ENCODE assay signal across 22 cellular contexts in the genomic region with DNA sequence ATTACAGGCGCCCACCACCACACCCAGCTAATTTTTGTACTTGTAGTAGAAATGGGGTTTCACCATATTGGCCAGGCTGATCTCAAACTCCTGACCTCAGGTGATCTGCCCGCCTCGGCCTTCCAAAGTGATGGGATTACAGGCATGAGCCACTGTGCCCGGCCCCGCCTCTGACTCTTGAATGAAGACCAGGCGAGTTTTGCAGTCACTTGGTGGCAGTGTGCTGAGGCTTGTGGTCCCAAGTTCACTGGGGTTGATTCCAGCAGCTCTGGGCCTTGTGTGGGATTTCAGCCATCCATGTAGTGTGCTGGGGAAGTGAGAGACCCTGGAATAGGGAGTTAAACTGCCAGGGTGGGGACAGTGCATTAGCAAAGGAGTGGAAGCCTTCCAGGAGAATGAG. TPM values are rescaled to one million over a fixed set of nuclear protein-coding genes. Genes with fewer than 3 reads are reported as not detected.
DNase-seq lines count a peak whose midpoint lies in the region; ATAC-seq and TF ChIP-seq lines count a peak whose summit lies in the region.
"Had no signal": no experiment of that assay in that cellular context is flagged by ENCODE, and none has a peak within 500 bp of the region (broad histone marks: within the 10 kb centered on the region; RNA-seq: fewer than 3 reads in every experiment).

No MANE protein-coding gene starts in this region.

- TF ChIP-seq CTCF in psoas muscle (IDR thresholded peaks at IDR 0.05), result no peak

- WGBS in psoas muscle, 3 donors, result 42 to 70% (median 47%) methylated on average over 6 of the region's 6 CpGs

- DNase-seq in activated CD8-positive, alpha-beta memory T cell treated with anti-CD3 and anti-CD28 coated beads, Interleukin-2, amount 10 ng/mL, durations not matched to agents 7 days and 5 days, result no peak
- DNase-seq in activated CD8-positive, alpha-beta memory T cell treated with anti-CD3 and anti-CD28 coated beads for 24 hours, result no peak
- DNase-seq in T-helper 17 cell, result no peak
- no peak for DNase-seq in effector memory CD8-positive, alpha-beta T cell
- no peak for DNase-seq in psoas muscle
- no peak for DNase-seq in NCI-H345 treated with DMSO at 0.1 percent for 48 hours (lab: John Stamatoyannopoulos, UW; ENCODE audit: unreplicated experiment)
- DNase-seq in SHP77 treated with DMSO at 0.1 percent for 48 hours (lab: John Stamatoyannopoulos, UW), result no peak
- DNase-seq: activated CD4-positive, CD25-positive, alpha-beta regulatory T cell treated with anti-CD3 and anti-CD28 coated beads, Interleukin-2, amount 50 U/mL, for 72 hours; hippocampal formation; left colon; mesenchymal stem cell; NCI-H1048; NCI-H1694; NCI-H524; nucleus accumbens; Peyer's patch; SJCRH30; stimulated activated naive CD8-positive, alpha-beta T cell treated with anti-CD3 and anti-CD28 coated beads, Interleukin-15, Interleukin-2, amounts not matched to agents 100 U/mL and 50 U/mL, for 24 hours had no signal

- peaks cover 5% of the 10 kb centered on the region for H3K4me1 ChIP-seq in psoas muscle
- H3K4me1 ChIP-seq: Peyer's patch had no signal

- no peak overlapping the region for H3K4me3 Mint-ChIP-seq in activated CD8-positive, alpha-beta memory T cell treated with anti-CD3 and anti-CD28 coated beads, Interleukin-2, amount 10 ng/mL, durations not matched to agents 7 days and 5 days
- H3K4me3 Mint-ChIP-seq in T-helper 17 cell, result no peak overlapping the region
- no peak overlapping the region for H3K4me3 Mint-ChIP-seq in effector memory CD8-positive, alpha-beta T cell
- H3K4me3 Mint-ChIP-seq: B cell, IgD-negative memory B cell had no signal

- intact Hi-C loops in psoas muscle (cut with DNase I), result no loop called here

- H3K27ac ChIP-seq in psoas muscle, result peak overlapping the region; percentile 30
- H3K27ac ChIP-seq: Peyer's patch, SJCRH30 had no signal

- H3K36me3 ChIP-seq in psoas muscle (ENCODE audit: insufficient read depth in 1 of 2, low read depth in 1 of 2), result peaks cover 0 to 41% of the 10 kb centered on the region in 2 donors
- H3K36me3 ChIP-seq: SJCRH30 had no signal

- H3K9me3 ChIP-seq in T-helper 17 cell (ENCODE audit: control insufficient read depth, low read length, poor library complexity, severe bottlenecking) (no peaks in the 10 kb centered on the region), psoas muscle (no peaks in the 10 kb centered on the region)
- H3K9me3 ChIP-seq: Peyer's patch, SJCRH30 had no signal

- CTCF ChIA-PET in activated CD8-positive, alpha-beta memory T cell treated with anti-CD3 and anti-CD28 coated beads, Interleukin-2, amount 10 ng/mL, durations not matched to agents 7 days and 5 days (lab: Charles Lee), result interaction anchor here (1.7 kb wide), 1 partner anchor 24 kb away, joined by 7 read pairs; no protein-coding TSS in a partner anchor

- peaks cover 17% of the 10 kb centered on the region for H3K4me1 Mint-ChIP-seq in activated CD8-positive, alpha-beta memory T cell treated with anti-CD3 and anti-CD28 coated beads, Interleukin-2, amount 10 ng/mL, durations not matched to agents 7 days and 5 days
- peaks cover 18% of the 10 kb centered on the region for H3K4me1 Mint-ChIP-seq in T-helper 17 cell
- H3K4me1 Mint-ChIP-seq in effector memory CD8-positive, alpha-beta T cell (ENCODE audit: low read depth in 2 of 2), result peaks cover 9 to 12% of the 10 kb centered on the region in 2 donors

- no peaks in the 10 kb centered on the region for H3K27me3 Mint-ChIP-seq in activated CD8-positive, alpha-beta memory T cell treated with anti-CD3 and anti-CD28 coated beads, Interleukin-2, amount 10 ng/mL, durations not matched to agents 7 days and 5 days
- no peaks in the 10 kb centered on the region for H3K27me3 Mint-ChIP-seq in T-helper 17 cell
- no peaks in the 10 kb centered on the region for H3K27me3 Mint-ChIP-seq in effector memory CD8-positive, alpha-beta T cell
- H3K27me3 Mint-ChIP-seq: B cell, IgD-negative memory B cell had no signal

- H3K9me3 Mint-ChIP-seq in activated CD8-positive, alpha-beta memory T cell treated with anti-CD3 and anti-CD28 coated beads, Interleukin-2, amount 10 ng/mL, durations not matched to agents 7 days and 5 days (ENCODE audit: low read depth), result no peaks in the 10 kb centered on the region
- no peaks in the 10 kb centered on the region for H3K9me3 Mint-ChIP-seq in effector memory CD8-positive, alpha-beta T cell
- H3K9me3 Mint-ChIP-seq: IgD-negative memory B cell had no signal

- no peak for ATAC-seq in activated CD8-positive, alpha-beta memory T cell treated with anti-CD3 and anti-CD28 coated beads, Interleukin-2, amount 10 ng/mL, durations not matched to agents 7 days and 5 days
- ATAC-seq in T-helper 17 cell, result no peak
- ATAC-seq in effector memory CD8-positive, alpha-beta T cell (replicated peaks), result no peak
- peak in 3 of 4 donors; percentile 40 to 79 (median 74) for ATAC-seq in psoas muscle
- ATAC-seq in GM18502 (IDR thresholded peaks at IDR 0.05; ENCODE audit: poor library complexity, unreplicated experiment), result no peak
- ATAC-seq: left colon; stimulated activated naive CD8-positive, alpha-beta T cell treated with anti-CD3 and anti-CD28 coated beads, Interleukin-15, Interleukin-2, amounts not matched to agents 100 U/mL and 50 U/mL, for 24 hours had no signal

- peak overlapping the region; percentile 0 for H3K27ac Mint-ChIP-seq in activated CD8-positive, alpha-beta memory T cell treated with anti-CD3 and anti-CD28 coated beads, Interleukin-2, amount 10 ng/mL, durations not matched to agents 7 days and 5 days
- H3K27ac Mint-ChIP-seq in T-helper 17 cell, result peak overlapping the region; percentile 74
- H3K27ac Mint-ChIP-seq in effector memory CD8-positive, alpha-beta T cell, result peak overlapping the region; percentile 73 to 82
- H3K27ac Mint-ChIP-seq: B cell, IgD-negative memory B cell had no signal

- H3K4me3 ChIP-seq in psoas muscle, result no peak overlapping the region
- H3K4me3 ChIP-seq: Peyer's patch, SJCRH30 had no signal

- H3K27me3 ChIP-seq in psoas muscle (ENCODE audit: insufficient read depth in 3 of 3, low read length in 2 of 3), result no peaks in the 10 kb centered on the region
- H3K27me3 ChIP-seq: Peyer's patch, SJCRH30 had no signal

- H3K36me3 Mint-ChIP-seq in activated CD8-positive, alpha-beta memory T cell treated with anti-CD3 and anti-CD28 coated beads, Interleukin-2, amount 10 ng/mL, durations not matched to agents 7 days and 5 days, result peaks cover 4% of the 10 kb centered on the region
- H3K36me3 Mint-ChIP-seq in T-helper 17 cell (ENCODE audit: low read depth), result peaks cover 3% of the 10 kb centered on the region
- H3K36me3 Mint-ChIP-seq in effector memory CD8-positive, alpha-beta T cell (ENCODE audit: insufficient read depth), result peaks cover 30% of the 10 kb centered on the region

RNA-seq across cellular contexts. Expression of a gene that starts 14.3 kb away (rescaled TPM):
- total RNA-seq in activated CD8-positive, alpha-beta memory T cell treated with anti-CD3 and anti-CD28 coated beads, Interleukin-2, amount 10 ng/mL, durations not matched to agents 7 days and 5 days, result 10 to 100 TPM; 21.0 to 21.6 TPM
- 10 to 100 TPM; 14.5 to 15.5 TPM for total RNA-seq in T-helper 17 cell
- total RNA-seq in psoas muscle, result 10 to 100 TPM; 11.3 to 18.8 (median 16.4) TPM
- polyA plus RNA-seq in psoas muscle, result 10 to 100 TPM in 2 of 3 donors, 1 to 10 TPM in 1; 9.6 to 16.9 (median 11.0) TPM

RNA-seq across cellular contexts. Expression of a gene that starts 22.7 kb away (rescaled TPM):
- total RNA-seq in activated CD8-positive, alpha-beta memory T cell treated with anti-CD3 and anti-CD28 coated beads, Interleukin-2, amount 10 ng/mL, durations not matched to agents 7 days and 5 days, result under 1 TPM; 0.45 to 0.99 TPM
- total RNA-seq in T-helper 17 cell (1 to 10 TPM; 2.5 to 2.6 TPM), psoas muscle (1 to 10 TPM in 1 of 4 donors, under 1 TPM in 1, not detected in 2; 0.77 to 1.1 TPM)
- polyA plus RNA-seq in psoas muscle, result under 1 TPM; 0.23 to 0.38 (median 0.37) TPM
- total RNA-seq: SJCRH30 had no signal

RNA-seq across cellular contexts. Expression of a gene that starts 24.3 kb away (rescaled TPM):
- 1 to 10 TPM; 5.0 to 6.7 TPM for total RNA-seq in activated CD8-positive, alpha-beta memory T cell treated with anti-CD3 and anti-CD28 coated beads, Interleukin-2, amount 10 ng/mL, durations not matched to agents 7 days and 5 days
- 1 to 10 TPM; 6.7 to 8.4 TPM for total RNA-seq in T-helper 17 cell
- 1 to 10 TPM in 1 of 4 donors, under 1 TPM in 3; 0.27 to 1.1 (median 0.79) TPM for total RNA-seq in psoas muscle
- 1 to 10 TPM; 1.1 TPM for polyA plus RNA-seq in psoas muscle
- total RNA-seq: chondrocyte had no signal

RNA-seq across cellular contexts. Expression of a gene that starts 29.3 kb away (rescaled TPM):
- total RNA-seq in activated CD8-positive, alpha-beta memory T cell treated with anti-CD3 and anti-CD28 coated beads, Interleukin-2, amount 10 ng/mL, durations not matched to agents 7 days and 5 days, result 100 to 1,000 TPM; 250 to 296 TPM
- total RNA-seq in T-helper 17 cell (100 to 1,000 TPM in 1 of 2 donors, 10 to 100 TPM in 1; 93.7 to 119 TPM), psoas muscle (10 to 100 TPM; 27.6 to 34.7 (median 31.6) TPM)
- 10 to 100 TPM; 55.0 to 98.6 (median 67.3) TPM for polyA plus RNA-seq in psoas muscle

RNA-seq across cellular contexts. Expression of a gene that starts 34.5 kb away (rescaled TPM):
- 100 to 1,000 TPM; 122 to 124 TPM for total RNA-seq in activated CD8-positive, alpha-beta memory T cell treated with anti-CD3 and anti-CD28 coated beads, Interleukin-2, amount 10 ng/mL, durations not matched to agents 7 days and 5 days
- total RNA-seq in T-helper 17 cell (100 to 1,000 TPM in 1 of 2 donors, 10 to 100 TPM in 1; 99.0 to 105 TPM), psoas muscle (10 to 100 TPM; 33.8 to 52.1 (median 42.1) TPM)
- polyA plus RNA-seq in psoas muscle, result 10 to 100 TPM; 21.1 to 32.2 (median 23.8) TPM

Comparison
In these comparisons a context has a peak if more than half of its experiments do, and no peak if none do; other contexts are left out.
1. ATAC-seq: peak in psoas muscle (3 of 4); none in activated CD8-positive, alpha-beta memory T cell treated with anti-CD3 and anti-CD28 coated beads, Interleukin-2, amount 10 ng/mL, durations not matched to agents 7 days and 5 days (single experiment), T-helper 17 cell (single experiment), effector memory CD8-positive, alpha-beta T cell (single experiment) and GM18502 (single experiment).
2. H3K27ac Mint-ChIP-seq: peak in every context shown above with its lines; median percentile 78 in effector memory CD8-positive, alpha-beta T cell; 74 in T-helper 17 cell; 0 in activated CD8-positive, alpha-beta memory T cell treated with anti-CD3 and anti-CD28 coated beads, Interleukin-2, amount 10 ng/mL, durations not matched to agents 7 days and 5 days.